In the genomic region with DNA sequence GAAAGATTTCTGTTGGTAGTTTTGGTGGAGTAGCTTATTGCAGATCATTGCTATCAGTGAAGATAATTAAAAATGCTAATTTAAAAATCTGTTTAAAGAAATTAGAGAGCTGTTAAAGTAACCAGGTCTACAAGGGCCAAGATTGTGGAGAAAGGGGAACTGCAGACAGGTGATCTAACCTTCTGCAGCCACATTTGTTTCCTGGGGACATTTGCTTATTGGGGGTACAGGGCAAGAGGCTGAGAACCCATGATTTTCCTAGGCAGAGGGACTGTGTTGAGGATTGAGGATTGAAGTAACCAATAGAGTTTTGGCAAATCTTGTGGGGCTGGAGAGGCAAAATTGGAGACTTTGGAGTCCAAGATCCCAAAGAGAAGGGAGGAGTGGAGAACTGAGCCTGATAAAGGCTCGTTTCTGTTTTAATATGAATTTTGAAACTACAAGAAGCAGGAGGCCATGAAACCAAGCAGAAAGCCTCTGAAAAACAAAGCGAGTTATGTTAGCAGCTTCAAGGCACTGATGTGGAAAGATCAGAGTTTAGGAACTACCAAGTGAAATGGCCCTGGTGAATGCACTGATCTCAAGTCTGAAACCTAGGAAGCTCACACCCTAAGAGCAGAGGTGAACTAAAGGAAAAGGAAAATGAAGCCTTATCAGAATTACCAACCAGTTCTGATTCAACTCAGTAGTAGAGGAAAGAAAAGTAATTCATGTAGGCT, we compare ENCODE assay signal across 18 cellular contexts.
DNase-seq lines count a peak whose midpoint lies in the region; ATAC-seq, FAIRE-seq and TF ChIP-seq lines count a peak whose summit lies in the region.
"Had no signal": no experiment of that assay in that cellular context is flagged by ENCODE, and none has a peak within 500 bp of the region (broad histone marks: within the 10 kb centered on the region; RNA-seq: fewer than 3 reads in every experiment).

No MANE protein-coding gene starts in this region.

- H3K4me3 Mint-ChIP-seq in activated CD8-positive, alpha-beta T cell treated with anti-CD3 and anti-CD28 coated beads for 36 hours = no peak overlapping the region
- H3K4me3 Mint-ChIP-seq: CD8-positive, alpha-beta memory T cell; HFFc6 had no signal

- H3K4me1 Mint-ChIP-seq in activated CD8-positive, alpha-beta T cell treated with anti-CD3 and anti-CD28 coated beads for 36 hours (ENCODE audit: low read depth) = no peaks in the 10 kb centered on the region
- H3K4me1 Mint-ChIP-seq: CD8-positive, alpha-beta memory T cell had no signal

- peaks cover 6% of the 10 kb centered on the region for H3K27me3 Mint-ChIP-seq in activated CD8-positive, alpha-beta T cell treated with anti-CD3 and anti-CD28 coated beads for 36 hours

- peak; percentile 78 for ATAC-seq in HG02852 (IDR thresholded peaks at IDR 0.05; ENCODE audit: unreplicated experiment)
- ATAC-seq in HG03565 (IDR thresholded peaks at IDR 0.05; ENCODE audit: unreplicated experiment) = peak; percentile 50
- ATAC-seq in activated CD8-positive, alpha-beta T cell treated with anti-CD3 and anti-CD28 coated beads for 36 hours = no peak
- ATAC-seq in GM21381 (IDR thresholded peaks at IDR 0.05; ENCODE audit: unreplicated experiment) = no peak

- CTCF ChIA-PET in activated CD8-positive, alpha-beta T cell treated with anti-CD3 and anti-CD28 coated beads for 36 hours (lab: Charles Lee) = no interaction called here

- peak; percentile 37 for FAIRE-seq in GM19239 (lab: Jason Lieb, UNC)
- FAIRE-seq: H1 had no signal

- POLR2A ChIA-PET in activated CD8-positive, alpha-beta T cell treated with anti-CD3 and anti-CD28 coated beads for 36 hours (lab: Charles Lee) = no interaction called here

- TF ChIP-seq CTCF in GM12865 (IDR thresholded peaks at IDR 0.05; ENCODE audit: insufficient read depth, low read depth, low read length, missing control alignments) = no peak
- TF ChIP-seq CTCF in activated CD8-positive, alpha-beta T cell treated with anti-CD3 and anti-CD28 coated beads for 36 hours (IDR thresholded peaks at IDR 0.05) = no peak

- peaks cover 5% of the 10 kb centered on the region for H3K9me3 Mint-ChIP-seq in activated CD8-positive, alpha-beta T cell treated with anti-CD3 and anti-CD28 coated beads for 36 hours

- intact Hi-C loops in activated CD8-positive, alpha-beta T cell treated with anti-CD3 and anti-CD28 coated beads for 36 hours (cut with micrococcal nuclease) = no loop called here

- H3K4me3 ChIP-seq in GM12865 (ENCODE audit: low read depth, low read length) = no peak overlapping the region
- H3K4me3 ChIP-seq: PC-9, SK-N-MC had no signal

- no peak overlapping the region for H3K27ac Mint-ChIP-seq in activated CD8-positive, alpha-beta T cell treated with anti-CD3 and anti-CD28 coated beads for 36 hours
- H3K27ac Mint-ChIP-seq: CD8-positive, alpha-beta memory T cell; HFFc6 had no signal

- DNase-seq in GM12865 (ENCODE audit: low read depth) (peak; percentile 4), GM19239 (ENCODE audit: insufficient read length, low spot score) (no peak), GOT3 (lab: John Stamatoyannopoulos, UW) (no peak)
- no peak for DNase-seq in activated CD8-positive, alpha-beta T cell treated with anti-CD3 and anti-CD28 coated beads for 36 hours
- no peak for DNase-seq in activated naive CD4-positive, alpha-beta T cell treated with anti-CD3 and anti-CD28 coated beads, Interleukin-2, amount 50 U/mL, for 16 hours
- DNase-seq: CD8-positive, alpha-beta memory T cell; HFFc6; KG1; NCI-H1092; NCI-H1694; NCI-H446; PC-9; T-helper 1 cell had no signal

- no peaks in the 10 kb centered on the region for H3K36me3 Mint-ChIP-seq in activated CD8-positive, alpha-beta T cell treated with anti-CD3 and anti-CD28 coated beads for 36 hours (ENCODE audit: low read depth)
- H3K36me3 Mint-ChIP-seq: CD8-positive, alpha-beta memory T cell had no signal

Comparison
In these comparisons a context has a peak if more than half of its experiments do, and no peak if none do; other contexts are left out.
1. ATAC-seq: peak in HG02852 (single experiment) and HG03565 (single experiment); none in activated CD8-positive, alpha-beta T cell treated with anti-CD3 and anti-CD28 coated beads for 36 hours (single experiment) and GM21381 (single experiment).